In the genomic region with DNA sequence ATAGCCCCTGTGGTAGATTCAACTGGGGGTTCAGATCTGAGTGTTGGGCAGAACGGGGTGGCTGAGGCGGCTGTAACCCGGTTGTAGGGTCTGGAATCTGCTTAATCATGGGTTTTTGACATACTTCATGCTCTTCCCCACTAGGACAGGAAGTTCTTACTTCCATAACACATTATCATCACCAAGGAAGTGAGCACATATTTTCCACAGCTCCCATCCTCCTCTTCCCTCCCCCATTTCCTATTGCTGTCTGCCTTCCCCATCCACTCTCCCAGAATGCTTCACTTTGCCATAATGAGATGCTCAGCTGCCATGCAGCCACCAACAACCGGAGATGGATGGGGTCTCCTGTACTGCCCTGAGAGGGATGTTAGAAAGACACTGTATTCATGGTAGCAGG, we compare ENCODE assay signal across 16 cellular contexts. TPM values are rescaled to one million over a fixed set of nuclear protein-coding genes. Genes with fewer than 3 reads are reported as not detected.
A peak's percentile ranks its signal among the peaks of the same experiment; 100 is the strongest.
DNase-seq lines count a peak whose midpoint lies in the region; ATAC-seq, FAIRE-seq and TF ChIP-seq lines count a peak whose summit lies in the region.
"Had no signal": no experiment of that assay in that cellular context is flagged by ENCODE, and none has a peak within 500 bp of the region (broad histone marks: within the 10 kb centered on the region; RNA-seq: fewer than 3 reads in every experiment).

No MANE protein-coding gene starts in this region.

- H4K91ac ChIP-seq in neuronal stem cell (ENCODE audit: low read depth, low read length, poor library complexity) = no peak overlapping the region

- no peak for TF ChIP-seq CTCF in activated CD8-positive, alpha-beta T cell treated with anti-CD3 and anti-CD28 coated beads for 36 hours (IDR thresholded peaks at IDR 0.05)
- no peak for TF ChIP-seq CTCF in astrocyte (IDR thresholded peaks at IDR 0.05; ENCODE audit: insufficient read depth, low read depth, low read length)
- no peak for TF ChIP-seq CTCF in GM13976 (IDR thresholded peaks at IDR 0.05; ENCODE audit: borderline replicate concordance, control extremely low read depth, extremely low read depth, insufficient read depth, missing control alignments)

- H2AK5ac ChIP-seq in neuronal stem cell (ENCODE audit: low read depth, low read length) = no peak overlapping the region

- H2AFZ ChIP-seq in astrocyte (ENCODE audit: low read depth, low read length) (peak overlapping the region; percentile 12), neuronal stem cell (ENCODE audit: low read length) (peak overlapping the region; percentile 70)

- H3K27me3 ChIP-seq in astrocyte (ENCODE audit: insufficient read depth, low read length) = peaks cover 4% of the 10 kb centered on the region
- peaks cover 0 to 12% (median 0%) of the 10 kb centered on the region in 3 experiments for H3K27me3 ChIP-seq in neuronal stem cell (ENCODE audit: control insufficient read depth in 3 of 3, insufficient read depth in 3 of 3, low read depth in 1 of 3, low read length in 3 of 3)
- H3K27me3 ChIP-seq: tibial artery had no signal

- no peaks in the 10 kb centered on the region for H3K9me3 Mint-ChIP-seq in activated CD8-positive, alpha-beta T cell treated with anti-CD3 and anti-CD28 coated beads for 36 hours
- H3K9me3 Mint-ChIP-seq in activated CD8-positive, alpha-beta T cell treated with anti-CD3 and anti-CD28 coated beads, Interleukin-2, amount 10 ng/mL, durations not matched to agents 7 days and 5 days (ENCODE audit: insufficient read depth) = no peaks in the 10 kb centered on the region
- H3K9me3 Mint-ChIP-seq in astrocyte (ENCODE audit: unreplicated experiment) = no peaks in the 10 kb centered on the region
- H3K9me3 Mint-ChIP-seq: activated CD4-positive, alpha-beta T cell treated with anti-CD3 and anti-CD28 coated beads, Interleukin-2, amount 10 ng/mL, durations not matched to agents 24 days and 14 days had no signal

- intact Hi-C loops in activated CD8-positive, alpha-beta T cell treated with anti-CD3 and anti-CD28 coated beads for 36 hours (cut with micrococcal nuclease) = no loop called here

- H3K36me3 Mint-ChIP-seq in activated CD8-positive, alpha-beta T cell treated with anti-CD3 and anti-CD28 coated beads for 36 hours (ENCODE audit: low read depth) = no peaks in the 10 kb centered on the region
- no peaks in the 10 kb centered on the region for H3K36me3 Mint-ChIP-seq in activated CD8-positive, alpha-beta T cell treated with anti-CD3 and anti-CD28 coated beads, Interleukin-2, amount 10 ng/mL, durations not matched to agents 7 days and 5 days (ENCODE audit: low read depth)
- H3K36me3 Mint-ChIP-seq in astrocyte (ENCODE audit: low read depth, unreplicated experiment) = no peaks in the 10 kb centered on the region

- no peak overlapping the region for H3K27ac ChIP-seq in astrocyte (ENCODE audit: low read depth, low read length)
- H3K27ac ChIP-seq in neuronal stem cell (replicated peaks; ENCODE audit: low read length) = no peak overlapping the region
- H3K27ac ChIP-seq: tibial artery had no signal

- no peak overlapping the region for H3K4ac ChIP-seq in neuronal stem cell (ENCODE audit: low read length)

- H3K79me1 ChIP-seq in neuronal stem cell (ENCODE audit: low read depth, low read length) = no peaks in the 10 kb centered on the region

- no peak overlapping the region for H2BK5ac ChIP-seq in neuronal stem cell (ENCODE audit: low read length)

- H3K14ac ChIP-seq in neuronal stem cell (ENCODE audit: low read length) = no peak overlapping the region

- H3K23ac ChIP-seq in neuronal stem cell (ENCODE audit: low read depth, low read length, poor library complexity) = no peak overlapping the region

- POLR2A ChIA-PET in activated CD8-positive, alpha-beta T cell treated with anti-CD3 and anti-CD28 coated beads for 36 hours (lab: Charles Lee) = no interaction called here
- POLR2A ChIA-PET in activated CD8-positive, alpha-beta T cell treated with anti-CD3 and anti-CD28 coated beads, Interleukin-2, amount 10 ng/mL, durations not matched to agents 7 days and 5 days (lab: Charles Lee) = no interaction called here

- no peak overlapping the region for H2BK15ac ChIP-seq in neuronal stem cell (ENCODE audit: low read length)

- peaks cover 9% of the 10 kb centered on the region for H3K4me1 Mint-ChIP-seq in activated CD8-positive, alpha-beta T cell treated with anti-CD3 and anti-CD28 coated beads for 36 hours (ENCODE audit: low read depth)
- H3K4me1 Mint-ChIP-seq in activated CD8-positive, alpha-beta T cell treated with anti-CD3 and anti-CD28 coated beads, Interleukin-2, amount 10 ng/mL, durations not matched to agents 7 days and 5 days (ENCODE audit: low read depth) = no peaks in the 10 kb centered on the region
- no peaks in the 10 kb centered on the region for H3K4me1 Mint-ChIP-seq in astrocyte (ENCODE audit: low read depth, unreplicated experiment)

- in situ Hi-C loops in GM13976 (cut with MboI; ENCODE audit: low sequenced_read_pairs, unreplicated experiment) = no loop called here

- no peak overlapping the region for H2BK120ac ChIP-seq in neuronal stem cell (ENCODE audit: low read depth, low read length)

- H3K9me3 ChIP-seq in astrocyte (ENCODE audit: insufficient read depth, low read depth, low read length) (no peaks in the 10 kb centered on the region), neuronal stem cell (replicated peaks in 1 of 2; ENCODE audit: control insufficient read depth in 2 of 2, insufficient read depth in 1 of 2, low read depth in 1 of 2, low read length in 2 of 2) (no peaks in the 10 kb centered on the region)
- H3K9me3 ChIP-seq: mucosa of descending colon, tibial artery had no signal

- peak; percentile 53 for ATAC-seq in activated CD8-positive, alpha-beta T cell treated with anti-CD3 and anti-CD28 coated beads for 36 hours
- ATAC-seq in activated CD8-positive, alpha-beta T cell treated with anti-CD3 and anti-CD28 coated beads, Interleukin-2, amount 10 ng/mL, durations not matched to agents 7 days and 5 days = no peak
- ATAC-seq in HG02642 (IDR thresholded peaks at IDR 0.05; ENCODE audit: poor library complexity, unreplicated experiment) = no peak
- ATAC-seq: mucosa of descending colon had no signal

- no peak overlapping the region for H3K18ac ChIP-seq in neuronal stem cell (ENCODE audit: low read length)

- no peak overlapping the region for H3K4me3 Mint-ChIP-seq in activated CD8-positive, alpha-beta T cell treated with anti-CD3 and anti-CD28 coated beads for 36 hours
- H3K4me3 Mint-ChIP-seq in activated CD8-positive, alpha-beta T cell treated with anti-CD3 and anti-CD28 coated beads, Interleukin-2, amount 10 ng/mL, durations not matched to agents 7 days and 5 days = no peak overlapping the region
- no peak overlapping the region for H3K4me3 Mint-ChIP-seq in astrocyte (ENCODE audit: unreplicated experiment)
- H3K4me3 Mint-ChIP-seq: activated CD4-positive, alpha-beta T cell treated with anti-CD3 and anti-CD28 coated beads, Interleukin-2, amount 10 ng/mL, durations not matched to agents 24 days and 14 days had no signal

- H3K36me3 ChIP-seq in astrocyte (ENCODE audit: insufficient read depth, low read length) (no peaks in the 10 kb centered on the region), neuronal stem cell (replicated peaks in 1 of 2; ENCODE audit: control insufficient read depth in 2 of 2, insufficient read depth in 2 of 2, low read length in 2 of 2) (no peaks in the 10 kb centered on the region)
- H3K36me3 ChIP-seq: tibial artery had no signal

- no peaks in the 10 kb centered on the region for H3K4me1 ChIP-seq in astrocyte (ENCODE audit: insufficient read depth, low read length)
- H3K4me1 ChIP-seq in neuronal stem cell (ENCODE audit: control insufficient read depth in 2 of 2, insufficient read depth in 1 of 2, low read depth in 1 of 2, low read length in 2 of 2) = peaks cover 0 to 9% of the 10 kb centered on the region in 2 donors
- H3K4me1 ChIP-seq: tibial artery had no signal

- CTCF ChIA-PET in activated CD8-positive, alpha-beta T cell treated with anti-CD3 and anti-CD28 coated beads for 36 hours (lab: Charles Lee) = interaction anchor here (1.3 kb wide), 1 partner anchor 150 kb away, joined by 3 read pairs; no protein-coding TSS in a partner anchor
- CTCF ChIA-PET in activated CD8-positive, alpha-beta T cell treated with anti-CD3 and anti-CD28 coated beads, Interleukin-2, amount 10 ng/mL, durations not matched to agents 7 days and 5 days (lab: Charles Lee) = no interaction called here

- no peak overlapping the region for H4K8ac ChIP-seq in neuronal stem cell (ENCODE audit: low read depth, low read length)

- no peak for FAIRE-seq in astrocyte (lab: Jason Lieb, UNC)

- H3K4me2 ChIP-seq in astrocyte (ENCODE audit: low read length) (no peak overlapping the region), neuronal stem cell (ENCODE audit: insufficient read depth, low read length, poor library complexity, severe bottlenecking) (no peak overlapping the region)

- DNase-seq in activated CD8-positive, alpha-beta T cell treated with anti-CD3 and anti-CD28 coated beads for 36 hours = no peak
- DNase-seq in activated CD8-positive, alpha-beta T cell treated with anti-CD3 and anti-CD28 coated beads, Interleukin-2, amount 10 ng/mL, durations not matched to agents 7 days and 5 days = no peak
- DNase-seq in HT1080 (ENCODE audit: low read depth) (peak; percentile 59), astrocyte (ENCODE audit: low read depth) (no peak), neuronal stem cell (ENCODE audit: low spot score) (no peak), activated gamma-delta T cell (lab: John Stamatoyannopoulos, UW) (no peak), GM13976 (ENCODE audit: low spot score) (no peak)
- DNase-seq: activated CD4-positive, alpha-beta T cell treated with anti-CD3 and anti-CD28 coated beads, Interleukin-2, amount 10 ng/mL, durations not matched to agents 24 days and 14 days; DMS 273 treated with DMSO at 0.1 percent for 48 hours; effector CD4-positive, alpha-beta T cell; mucosa of descending colon; NCI-H1092; posterior cingulate gyrus; T-helper 2 cell; tibial artery had no signal

- no CpG with 5 or more reads among the region's 4 CpGs for WGBS in neuronal stem cell (ENCODE audit: extremely low coverage in 2 of 2, insufficient read length in 2 of 2, insufficient replicate concordance in 1 of 2), 2 donors

- H4K20me1 ChIP-seq in astrocyte (ENCODE audit: insufficient read depth, low read length) = no peaks in the 10 kb centered on the region

- H3K9ac ChIP-seq in astrocyte (ENCODE audit: low read length) (no peak overlapping the region), neuronal stem cell (ENCODE audit: low read depth, low read length, poor library complexity) (no peak overlapping the region)

- H3K79me2 ChIP-seq in astrocyte (ENCODE audit: insufficient read depth, low read length) = no peaks in the 10 kb centered on the region

- peaks cover 6% of the 10 kb centered on the region for H3K27me3 Mint-ChIP-seq in activated CD8-positive, alpha-beta T cell treated with anti-CD3 and anti-CD28 coated beads for 36 hours
- H3K27me3 Mint-ChIP-seq in activated CD8-positive, alpha-beta T cell treated with anti-CD3 and anti-CD28 coated beads, Interleukin-2, amount 10 ng/mL, durations not matched to agents 7 days and 5 days (ENCODE audit: low read depth) = peaks cover 4% of the 10 kb centered on the region
- peaks cover 18% of the 10 kb centered on the region for H3K27me3 Mint-ChIP-seq in astrocyte (ENCODE audit: low read depth, unreplicated experiment)

- H2BK12ac ChIP-seq in neuronal stem cell (ENCODE audit: low read length) = no peak overlapping the region

- H3K4me3 ChIP-seq in astrocyte (ENCODE audit: insufficient read depth, low read depth, low read length) (no peak overlapping the region), neuronal stem cell (ENCODE audit: low read length in 2 of 2) (no peak overlapping the region)
- H3K4me3 ChIP-seq: mucosa of descending colon, tibial artery had no signal

- H3K27ac Mint-ChIP-seq in activated CD8-positive, alpha-beta T cell treated with anti-CD3 and anti-CD28 coated beads for 36 hours = no peak overlapping the region
- H3K27ac Mint-ChIP-seq in activated CD8-positive, alpha-beta T cell treated with anti-CD3 and anti-CD28 coated beads, Interleukin-2, amount 10 ng/mL, durations not matched to agents 7 days and 5 days = no peak overlapping the region
- H3K27ac Mint-ChIP-seq in astrocyte (ENCODE audit: unreplicated experiment) = no peak overlapping the region
- H3K27ac Mint-ChIP-seq: activated CD4-positive, alpha-beta T cell treated with anti-CD3 and anti-CD28 coated beads, Interleukin-2, amount 10 ng/mL, durations not matched to agents 24 days and 14 days had no signal

RNA-seq across cellular contexts. Expression of gene DCUN1D4, which starts 6.4 kb away (rescaled TPM):
- total RNA-seq in activated CD8-positive, alpha-beta T cell treated with anti-CD3 and anti-CD28 coated beads for 36 hours = 10 to 100 TPM; 32.6 to 39.8 TPM
- total RNA-seq in activated CD8-positive, alpha-beta T cell treated with anti-CD3 and anti-CD28 coated beads, Interleukin-2, amount 10 ng/mL, durations not matched to agents 7 days and 5 days = 10 to 100 TPM; 31.9 to 34.9 TPM
- total RNA-seq in HT1080 (2014; rRNA removed; shearing (Covaris generic)) = 25.4 and 36.8 TPM in 2 replicates
- polyA plus RNA-seq in HT1080 (2015; cell fraction: cytosol; rRNA removed) = 15.5 and 17.8 TPM in 2 replicates
- polyA plus RNA-seq in HT1080 (2015; cell fraction: nucleus; rRNA removed) = 75.8 and 81.4 TPM in 2 replicates
- total RNA-seq in astrocyte = 57.4 and 59.0 TPM in 2 replicates
- polyA plus RNA-seq in neuronal stem cell (2013, experiment 1 of 2) = 27.5 TPM
- polyA plus RNA-seq in neuronal stem cell (2013, experiment 2 of 2) = 28.4 TPM
